9 cellular contexts compared by ENCODE assay signal in genomic region chr11:1337647-1338007, GRCh38. TPM values are rescaled to one million over a fixed set of nuclear protein-coding genes. Genes with fewer than 3 reads are reported as not detected.
DNase-seq lines count a peak whose midpoint lies in the region; ATAC-seq and TF ChIP-seq lines count a peak whose summit lies in the region.
"Had no signal": no experiment of that assay in that cellular context is flagged by ENCODE, and none has a peak within 500 bp of the region (broad histone marks: within the 10 kb centered on the region; RNA-seq: fewer than 3 reads in every experiment).

No MANE protein-coding gene starts in this region.

- ATAC-seq in activated CD8-positive, alpha-beta T cell treated with anti-CD3 and anti-CD28 coated beads for 36 hours = no peak
- ATAC-seq in HG02798 (IDR thresholded peaks at IDR 0.05; ENCODE audit: poor library complexity, unreplicated experiment) = no peak

- POLR2A ChIA-PET in activated CD8-positive, alpha-beta T cell treated with anti-CD3 and anti-CD28 coated beads for 36 hours (lab: Charles Lee) = no interaction called here

- TF ChIP-seq CTCF in activated CD8-positive, alpha-beta T cell treated with anti-CD3 and anti-CD28 coated beads for 36 hours (IDR thresholded peaks at IDR 0.05) = no peak
- no peak for TF ChIP-seq CTCF in glutamatergic neuron (IDR thresholded peaks at IDR 0.05; ENCODE audit: partially characterized antibody, unreplicated experiment)
- TF ChIP-seq CTCF in spleen (IDR thresholded peaks at IDR 0.05 in 8 of 11, conservative IDR thresholded peaks at IDR 0.05 in 3 of 11) = no peak

- H3K27me3 ChIP-seq in H7 (ENCODE audit: control insufficient read depth, insufficient read depth, low read length) (peaks cover 26% of the 10 kb centered on the region), spleen (replicated peaks in 1 of 7) (peaks cover 0 to 4% (median 0%) of the 10 kb centered on the region in 7 donors)
- H3K27me3 ChIP-seq: body of pancreas had no signal

- peaks cover 4% of the 10 kb centered on the region for H3K27me3 Mint-ChIP-seq in activated CD8-positive, alpha-beta T cell treated with anti-CD3 and anti-CD28 coated beads for 36 hours
- peaks cover 12% of the 10 kb centered on the region for H3K27me3 Mint-ChIP-seq in glutamatergic neuron (ENCODE audit: unreplicated experiment)

- peaks cover 7% of the 10 kb centered on the region for H3K9me3 Mint-ChIP-seq in activated CD8-positive, alpha-beta T cell treated with anti-CD3 and anti-CD28 coated beads for 36 hours
- H3K9me3 Mint-ChIP-seq in glutamatergic neuron (ENCODE audit: unreplicated experiment) = peaks cover 5% of the 10 kb centered on the region

- peaks cover 11 to 33% (median 17%) of the 10 kb centered on the region in 6 donors for H3K4me1 ChIP-seq in spleen

- peaks cover 0 to 26% (median 19%) of the 10 kb centered on the region in 8 donors for H3K9me3 ChIP-seq in spleen
- H3K9me3 ChIP-seq: body of pancreas had no signal

- intact Hi-C loops in activated CD8-positive, alpha-beta T cell treated with anti-CD3 and anti-CD28 coated beads for 36 hours (cut with micrococcal nuclease) = no loop called here
- intact Hi-C loops in spleen (cut with DNase I; ENCODE audit: low total_unique reads) = no loop called here

- CTCF ChIA-PET in activated CD8-positive, alpha-beta T cell treated with anti-CD3 and anti-CD28 coated beads for 36 hours (lab: Charles Lee) = no interaction called here

- no peaks in the 10 kb centered on the region for H3K36me3 Mint-ChIP-seq in activated CD8-positive, alpha-beta T cell treated with anti-CD3 and anti-CD28 coated beads for 36 hours (ENCODE audit: low read depth)
- peaks cover 17% of the 10 kb centered on the region for H3K36me3 Mint-ChIP-seq in glutamatergic neuron (ENCODE audit: unreplicated experiment)

- peaks cover 13% of the 10 kb centered on the region for H3K4me1 Mint-ChIP-seq in activated CD8-positive, alpha-beta T cell treated with anti-CD3 and anti-CD28 coated beads for 36 hours (ENCODE audit: low read depth)
- H3K4me1 Mint-ChIP-seq in glutamatergic neuron (ENCODE audit: low read depth, unreplicated experiment) = peaks cover 2% of the 10 kb centered on the region

- no peak for TF ChIP-seq POLR2A in spleen (IDR thresholded peaks at IDR 0.05)

- H3K4me3 ChIP-seq in H7 (ENCODE audit: insufficient read depth, low read depth, low read length) = no peak overlapping the region
- H3K4me3 ChIP-seq in spleen = no peak overlapping the region
- H3K4me3 ChIP-seq: body of pancreas had no signal

- H3K27ac Mint-ChIP-seq in activated CD8-positive, alpha-beta T cell treated with anti-CD3 and anti-CD28 coated beads for 36 hours = no peak overlapping the region
- H3K27ac Mint-ChIP-seq in glutamatergic neuron (ENCODE audit: unreplicated experiment) = peak overlapping the region; percentile 8

- H3K27ac ChIP-seq in spleen = peak overlapping the region in 6 of 8 donors; percentile 54 to 90 (median 76)
- H3K27ac ChIP-seq: body of pancreas had no signal

- H3K36me3 ChIP-seq in H7 (replicated peaks; ENCODE audit: control insufficient read depth, insufficient read depth, low read length) (no peaks in the 10 kb centered on the region), spleen (no peaks in the 10 kb centered on the region)

- peak; percentile 70 for DNase-seq in H7
- DNase-seq in activated CD8-positive, alpha-beta T cell treated with anti-CD3 and anti-CD28 coated beads for 36 hours = no peak
- no peak for DNase-seq in glutamatergic neuron
- DNase-seq in spleen = no peak
- no peak for DNase-seq in NCI-H1105 (lab: John Stamatoyannopoulos, UW)
- DNase-seq in stimulated activated CD4-positive, alpha-beta T cell treated with anti-CD3 and anti-CD28 coated beads, Interleukin-4, amount 100 ng/mL, for 1 hour = no peak
- DNase-seq: SHP77 had no signal

- H3K4me3 Mint-ChIP-seq in activated CD8-positive, alpha-beta T cell treated with anti-CD3 and anti-CD28 coated beads for 36 hours = peak overlapping the region; percentile 36
- peak overlapping the region; percentile 87 for H3K4me3 Mint-ChIP-seq in glutamatergic neuron (ENCODE audit: unreplicated experiment)

- 55 to 72% (median 63%) methylated on average over 14 to 25 of the region's 25 CpGs for WGBS in spleen, 5 donors

RNA-seq across cellular contexts. Expression of gene TOLLIP, which starts 28.2 kb away (rescaled TPM):
- total RNA-seq in H7 (2014; rRNA removed; shearing (Covaris generic)) = 11.2 and 11.8 TPM in 2 replicates
- total RNA-seq in activated CD8-positive, alpha-beta T cell treated with anti-CD3 and anti-CD28 coated beads for 36 hours = 10 to 100 TPM; 32.4 to 33.1 TPM
- 67.5 TPM for total RNA-seq in glutamatergic neuron (ENCODE audit: unreplicated experiment)
- 10 to 100 TPM; 44.3 to 67.4 (median 59.8) TPM for total RNA-seq in spleen
- polyA plus RNA-seq in spleen = 10 to 100 TPM; 16.1 to 35.8 (median 18.7) TPM

RNA-seq across cellular contexts. Expression of gene BRSK2, which starts 52.1 kb away (rescaled TPM):
- 22.2 and 23.6 TPM in 2 replicates for total RNA-seq in H7 (2014; rRNA removed; shearing (Covaris generic))
- total RNA-seq in activated CD8-positive, alpha-beta T cell treated with anti-CD3 and anti-CD28 coated beads for 36 hours = 1 to 10 TPM; 1.1 to 2.0 TPM
- total RNA-seq in glutamatergic neuron (ENCODE audit: unreplicated experiment) = 207 TPM
- total RNA-seq in spleen = under 1 TPM; 0.26 to 0.77 (median 0.47) TPM
- polyA plus RNA-seq in spleen = 1 to 10 TPM in 1 of 3 donors, under 1 TPM in 2; 0.17 to 1.5 (median 0.32) TPM
